In genomic region chr11:60905047-60905446, GRCh38 we compare ENCODE assay signal across 9 cellular contexts. TPM values are rescaled to one million over a fixed set of nuclear protein-coding genes. Genes with fewer than 3 reads are reported as not detected.
A peak's percentile ranks its signal among the peaks of the same experiment; 100 is the strongest.
DNase-seq lines count a peak whose midpoint lies in the region; ATAC-seq and TF ChIP-seq lines count a peak whose summit lies in the region.
"Had no signal": no experiment of that assay in that cellular context is flagged by ENCODE, and none has a peak within 500 bp of the region (broad histone marks: within the 10 kb centered on the region; RNA-seq: fewer than 3 reads in every experiment).

No MANE protein-coding gene starts in this region.

- peak overlapping the region; percentile 86 for H3K4me3 Mint-ChIP-seq in activated CD4-positive, alpha-beta T cell treated with anti-CD3 and anti-CD28 coated beads for 36 hours
- peak overlapping the region; percentile 92 for H3K4me3 Mint-ChIP-seq in glutamatergic neuron (ENCODE audit: unreplicated experiment)

- peak overlapping the region; percentile 92 for H3K27ac Mint-ChIP-seq in activated CD4-positive, alpha-beta T cell treated with anti-CD3 and anti-CD28 coated beads for 36 hours
- peak overlapping the region; percentile 69 for H3K27ac Mint-ChIP-seq in glutamatergic neuron (ENCODE audit: unreplicated experiment)

- TF ChIP-seq CTCF in WERI-Rb-1 (IDR thresholded peaks at IDR 0.05; ENCODE audit: low read depth, low read length) (no peak), glutamatergic neuron (IDR thresholded peaks at IDR 0.05; ENCODE audit: partially characterized antibody, unreplicated experiment) (no peak)

- H3K27ac ChIP-seq in WERI-Rb-1, result no peak overlapping the region
- H3K27ac ChIP-seq in subcutaneous abdominal adipose tissue (ENCODE audit: low read depth, low read length), result peak overlapping the region; percentile 96

- H3K4me3 ChIP-seq in WERI-Rb-1 (ENCODE audit: low read depth, low read length) (peak overlapping the region; percentile 77), subcutaneous abdominal adipose tissue (ENCODE audit: low read depth in 1 of 5, low read length in 5 of 5) (peak overlapping the region in 4 of 5 donors; percentile 73 to 95 (median 86))

- peaks cover 30% of the 10 kb centered on the region for H3K4me1 Mint-ChIP-seq in activated CD4-positive, alpha-beta T cell treated with anti-CD3 and anti-CD28 coated beads for 36 hours
- peaks cover 15% of the 10 kb centered on the region for H3K4me1 Mint-ChIP-seq in glutamatergic neuron (ENCODE audit: low read depth, unreplicated experiment)

- H3K9me3 Mint-ChIP-seq in activated CD4-positive, alpha-beta T cell treated with anti-CD3 and anti-CD28 coated beads for 36 hours (ENCODE audit: low read depth), result no peaks in the 10 kb centered on the region
- peaks cover 2% of the 10 kb centered on the region for H3K9me3 Mint-ChIP-seq in glutamatergic neuron (ENCODE audit: unreplicated experiment)

- peaks cover 16 to 30% (median 24%) of the 10 kb centered on the region in 5 donors for H3K4me1 ChIP-seq in subcutaneous abdominal adipose tissue (ENCODE audit: control insufficient read depth in 5 of 5, insufficient read depth in 5 of 5, low read length in 5 of 5)

- H3K36me3 ChIP-seq in WERI-Rb-1, result peaks cover 41% of the 10 kb centered on the region
- H3K36me3 ChIP-seq in subcutaneous abdominal adipose tissue (ENCODE audit: control insufficient read depth in 5 of 5, insufficient read depth in 5 of 5, low read length in 5 of 5), result peaks cover 10 to 39% (median 36%) of the 10 kb centered on the region in 5 donors

- intact Hi-C loops in activated CD4-positive, alpha-beta T cell treated with anti-CD3 and anti-CD28 coated beads for 36 hours (cut with DNase I, micrococcal nuclease), result loop anchor here in 1 of 2 experiments (10.0 kb wide), 1 partner anchor 520 kb away; the partner anchor contains the start of gene CPSF7

- CTCF ChIA-PET in activated CD4-positive, alpha-beta T cell treated with anti-CD3 and anti-CD28 coated beads for 36 hours (lab: Charles Lee), result interaction anchor here (0.6 to 4.4 kb wide), 8 partner anchors 8 to 235 kb away, joined by 3 to 16 read pairs (median 4); partner anchors contain the start of gene TMEM109

- H3K9me3 ChIP-seq in WERI-Rb-1 (ENCODE audit: severe bottlenecking) (no peaks in the 10 kb centered on the region), subcutaneous abdominal adipose tissue (ENCODE audit: control insufficient read depth in 5 of 5, low read length in 5 of 5) (no peaks in the 10 kb centered on the region)

- peak overlapping the region; percentile 41 to 94 (median 86) for H3K9ac ChIP-seq in subcutaneous abdominal adipose tissue (ENCODE audit: low read length in 5 of 5)

- H3K36me3 Mint-ChIP-seq in activated CD4-positive, alpha-beta T cell treated with anti-CD3 and anti-CD28 coated beads for 36 hours (ENCODE audit: low read depth), result peaks cover 36% of the 10 kb centered on the region
- peaks cover 13% of the 10 kb centered on the region for H3K36me3 Mint-ChIP-seq in glutamatergic neuron (ENCODE audit: unreplicated experiment)

- ATAC-seq in activated CD4-positive, alpha-beta T cell treated with anti-CD3 and anti-CD28 coated beads for 36 hours, result no peak

- no peak for DNase-seq in activated CD4-positive, alpha-beta T cell treated with anti-CD3 and anti-CD28 coated beads for 36 hours
- no peak for DNase-seq in activated CD4-positive, alpha-beta T cell treated with anti-CD3 and anti-CD28 coated beads, Interleukin-2, amount 50 U/mL, for 4 hours
- no peak for DNase-seq in WERI-Rb-1
- DNase-seq in glutamatergic neuron, result no peak
- no peak for DNase-seq in stimulated activated CD4-positive, alpha-beta T cell treated with anti-CD3 and anti-CD28 coated beads, Interleukin-4, amount 100 ng/mL, for 24 hours
- DNase-seq in NCI-H2171 (lab: John Stamatoyannopoulos, UW), result no peak
- no peak for DNase-seq in GM19240 (ENCODE audit: insufficient read length, low spot score)

- POLR2A ChIA-PET in activated CD4-positive, alpha-beta T cell treated with anti-CD3 and anti-CD28 coated beads for 36 hours (lab: Charles Lee), result interaction anchor here (0.7 to 2.3 kb wide), 3 partner anchors 10 to 14 kb away, joined by 4 to 16 read pairs (median 5); partner anchors contain the start of gene TMEM109

- no peaks in the 10 kb centered on the region for H3K27me3 Mint-ChIP-seq in activated CD4-positive, alpha-beta T cell treated with anti-CD3 and anti-CD28 coated beads for 36 hours
- H3K27me3 Mint-ChIP-seq in glutamatergic neuron (ENCODE audit: unreplicated experiment), result peaks cover 6% of the 10 kb centered on the region

- H3K27me3 ChIP-seq in WERI-Rb-1 (ENCODE audit: insufficient read depth, low read depth, severe bottlenecking) (no peaks in the 10 kb centered on the region), subcutaneous abdominal adipose tissue (ENCODE audit: control insufficient read depth in 5 of 5, insufficient read depth in 4 of 5, low read length in 5 of 5) (peaks cover 0 to 4% (median 0%) of the 10 kb centered on the region in 5 donors)

RNA-seq across cellular contexts. Expression of gene PRPF19, which starts 1.3 kb away (rescaled TPM):
- total RNA-seq in activated CD4-positive, alpha-beta T cell treated with anti-CD3 and anti-CD28 coated beads for 36 hours, result 100 to 1,000 TPM; 148 to 197 TPM
- total RNA-seq in glutamatergic neuron (ENCODE audit: unreplicated experiment), result 74.4 TPM

RNA-seq across cellular contexts. Expression of gene TMEM109, which starts 8.9 kb away (rescaled TPM):
- 10 to 100 TPM; 80.3 to 89.1 TPM for total RNA-seq in activated CD4-positive, alpha-beta T cell treated with anti-CD3 and anti-CD28 coated beads for 36 hours
- total RNA-seq in glutamatergic neuron (ENCODE audit: unreplicated experiment), result 4.0 TPM

RNA-seq across cellular contexts. Expression of gene TMEM132A, which starts 19.2 kb away (rescaled TPM):
- 1 to 10 TPM; 1.9 to 2.0 TPM for total RNA-seq in activated CD4-positive, alpha-beta T cell treated with anti-CD3 and anti-CD28 coated beads for 36 hours
- total RNA-seq in glutamatergic neuron (ENCODE audit: unreplicated experiment), result 664 TPM

RNA-seq across cellular contexts. Expression of gene ZP1, which starts 37.7 kb away (rescaled TPM):
- not detected for total RNA-seq in activated CD4-positive, alpha-beta T cell treated with anti-CD3 and anti-CD28 coated beads for 36 hours
- not detected for total RNA-seq in glutamatergic neuron (ENCODE audit: unreplicated experiment)
- total RNA-seq: Daoy had no signal

RNA-seq across cellular contexts. Expression of gene SLC15A3, which starts 46.9 kb away (rescaled TPM):
- total RNA-seq in activated CD4-positive, alpha-beta T cell treated with anti-CD3 and anti-CD28 coated beads for 36 hours, result 1 to 10 TPM; 7.0 to 9.6 TPM
- 4.4 TPM for total RNA-seq in glutamatergic neuron (ENCODE audit: unreplicated experiment)

Comparison
In these comparisons a context has a peak if more than half of its experiments do, and no peak if none do; other contexts are left out.
1. RNA of gene TMEM109, which starts 8.9 kb away (total RNA-seq): 80.3 to 89.1 TPM in activated CD4-positive, alpha-beta T cell treated with anti-CD3 and anti-CD28 coated beads for 36 hours; 4.0 TPM in glutamatergic neuron (single experiment); every median in the first group is over 10 times any median in the second.
2. RNA of gene TMEM132A, which starts 19.2 kb away (total RNA-seq): 664 TPM in glutamatergic neuron (single experiment); 1.9 to 2.0 TPM in activated CD4-positive, alpha-beta T cell treated with anti-CD3 and anti-CD28 coated beads for 36 hours; every median in the first group is over 100 times any median in the second.